ENCODE assay signal across 19 cellular contexts in the genomic region with DNA sequence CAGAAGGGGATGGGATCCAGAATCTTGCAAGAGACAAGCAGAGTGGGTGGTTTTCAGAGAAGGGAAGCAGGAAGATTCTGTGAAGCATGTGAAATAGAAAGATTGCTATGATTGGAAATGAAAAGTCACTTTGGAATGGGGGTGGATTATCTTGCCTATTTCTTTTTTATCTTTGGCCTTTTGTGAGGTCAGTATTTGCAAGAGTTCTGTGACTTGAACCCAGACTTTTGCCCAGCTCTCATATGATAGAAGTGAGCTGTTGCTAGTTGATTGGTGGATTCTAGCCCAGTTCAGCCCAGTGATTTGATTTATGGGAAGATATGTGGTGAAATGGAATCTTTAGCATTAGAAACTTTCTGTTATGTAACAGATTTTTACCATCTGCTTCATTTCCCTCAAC. TPM values are rescaled to one million over a fixed set of nuclear protein-coding genes. Genes with fewer than 3 reads are reported as not detected.
DNase-seq lines count a peak whose midpoint lies in the region; FAIRE-seq and TF ChIP-seq lines count a peak whose summit lies in the region.
"Had no signal": no experiment of that assay in that cellular context is flagged by ENCODE, and none has a peak within 500 bp of the region (broad histone marks: within the 10 kb centered on the region; RNA-seq: fewer than 3 reads in every experiment).

No MANE protein-coding gene starts in this region.

- no peak overlapping the region for H3K4me2 ChIP-seq in OCI-LY7 (ENCODE audit: low read length)
- H3K4me2 ChIP-seq: A549, PC-9 had no signal

- no TSS peak for BruUV-seq in OCI-LY7 (replicated peaks; lab: Mats Ljungman, UMichigan)

- no peaks in the 10 kb centered on the region for H3K79me2 ChIP-seq in OCI-LY7 (ENCODE audit: insufficient read depth, low read depth, low read length)

- no peaks in the 10 kb centered on the region for H3K36me3 ChIP-seq in OCI-LY7 (ENCODE audit: insufficient read depth, low read length)

- POLR2A ChIA-PET in OCI-LY7 (lab: Charles Lee), result interaction anchor here (0.6 to 0.9 kb wide), 4 partner anchors 17 to 117 kb away, joined by 3 to 4 read pairs (median 4); a partner anchor contains a TSS

- no peaks in the 10 kb centered on the region for H4K20me1 ChIP-seq in OCI-LY7 (ENCODE audit: insufficient read depth, low read length)

- no peak for TF ChIP-seq POLR2A in H54 (IDR thresholded peaks at IDR 0.05; ENCODE audit: low read depth, low read length)

- no peaks in the 10 kb centered on the region for H3K9me3 ChIP-seq in OCI-LY7 (ENCODE audit: low read length)
- H3K9me3 ChIP-seq: A549 had no signal

- no peak for TF ChIP-seq CTCF in foreskin fibroblast (IDR thresholded peaks at IDR 0.05; ENCODE audit: low read depth, low read length)
- no peak for TF ChIP-seq CTCF in OCI-LY7 (conservative IDR thresholded peaks at IDR 0.05; ENCODE audit: low read length)

- no peaks in the 10 kb centered on the region for H3K4me1 ChIP-seq in OCI-LY7 (ENCODE audit: insufficient read depth, low read length, poor library complexity, severe bottlenecking)

- H3K27ac ChIP-seq in OCI-LY7 (ENCODE audit: low read depth, low read length, poor library complexity, severe bottlenecking), result no peak overlapping the region
- H3K27ac ChIP-seq: A549, PC-9 had no signal

- H3K4me3 ChIP-seq in foreskin fibroblast (ENCODE audit: low read depth in 1 of 2, low read length in 2 of 2), result no peak overlapping the region
- H3K4me3 ChIP-seq in OCI-LY7 (ENCODE audit: low read depth, low read length, poor library complexity, severe bottlenecking), result no peak overlapping the region
- H3K4me3 ChIP-seq: A549, PC-9 had no signal

- H3K9me2 ChIP-seq in OCI-LY7 (ENCODE audit: insufficient read depth, low read length), result no peaks in the 10 kb centered on the region

- DNase-seq in ACHN (peak; percentile 24), H54 (ENCODE audit: insufficient read length, low spot score) (no peak), amniotic stem cell (lab: John Stamatoyannopoulos, UW) (peak; percentile 27), foreskin fibroblast (peak; percentile 50 to 78), T1000 (lab: John Stamatoyannopoulos, UW) (no peak), OCI-LY7 (ENCODE audit: low spot score) (no peak), SW480 (ENCODE audit: low spot score) (no peak)
- no peak for DNase-seq in central memory CD4-positive, alpha-beta T cell
- DNase-seq: activated CD4-positive, alpha-beta T cell treated with anti-CD3 and anti-CD28 coated beads, Interleukin-2, amount 50 U/mL, for 1 hour; activated T-cell treated with anti-CD3 and anti-CD28 coated beads, Interleukin-2, amount 50 U/mL, for 24 hours; COR-L47; glutamatergic neuron; immature natural killer cell; NCI-H2029 treated with DMSO at 0.1 percent for 48 hours; NCI-H69; stimulated activated naive CD8-positive, alpha-beta T cell treated with anti-CD3 and anti-CD28 coated beads, Interleukin-15, amount 100 ng/mL, for 72 hours had no signal

- FAIRE-seq in H54 (lab: Jason Lieb, UNC), result peak; percentile 50
- FAIRE-seq: A549, urothelium cell line had no signal

- H2AFZ ChIP-seq in OCI-LY7 (ENCODE audit: low read length), result no peak overlapping the region
- H2AFZ ChIP-seq: PC-9 had no signal

- in situ Hi-C loops in ACHN (cut with HindIII; ENCODE audit: low pct_ligation_motif_present, low pct_unique_long_range_greater_than_20kb, low sequenced_read_pairs), result no loop called here

- CTCF ChIA-PET in OCI-LY7 (lab: Charles Lee; ENCODE audit: unreplicated experiment), result no interaction called here

- intact Hi-C loops in OCI-LY7 (cut with micrococcal nuclease; ENCODE audit: unreplicated experiment), result no loop called here

RNA-seq across cellular contexts. Expression of a gene that starts 17.1 kb away (rescaled TPM):
- 2.8 and 3.3 TPM in 2 replicates for total RNA-seq in OCI-LY7 (2014; rRNA removed; shearing (Covaris generic))
- 5.6 and 7.6 TPM in 2 replicates for total RNA-seq in OCI-LY7 (2022)

RNA-seq across cellular contexts. Expression of a gene that starts 55.5 kb away (rescaled TPM):
- total RNA-seq in OCI-LY7 (2014; rRNA removed; shearing (Covaris generic)), result 18.5 and 19.6 TPM in 2 replicates
- total RNA-seq in OCI-LY7 (2022), result 50.3 and 55.2 TPM in 2 replicates

RNA-seq across cellular contexts. Expression of a gene that starts 55.6 kb away (rescaled TPM):
- total RNA-seq in OCI-LY7 (2014; rRNA removed; shearing (Covaris generic)), result 29.9 and 37.1 TPM in 2 replicates
- total RNA-seq in OCI-LY7 (2022), result 41.6 and 42.9 TPM in 2 replicates

RNA-seq across cellular contexts. Expression of a gene that starts 56.2 kb away (rescaled TPM):
- 31.6 and 35.6 TPM in 2 replicates for total RNA-seq in OCI-LY7 (2014; rRNA removed; shearing (Covaris generic))
- total RNA-seq in OCI-LY7 (2022), result 36.3 and 38.3 TPM in 2 replicates

Comparison
In these comparisons a context has a peak if more than half of its experiments do, and no peak if none do; other contexts are left out.
1. DNase-seq: peak in ACHN (single experiment), amniotic stem cell (single experiment) and foreskin fibroblast (2 of 2); none in H54 (single experiment), central memory CD4-positive, alpha-beta T cell (single experiment), T1000 (single experiment), OCI-LY7 (single experiment) and SW480 (single experiment).